ENCODE assay signal across 10 cellular contexts in the genomic region with DNA sequence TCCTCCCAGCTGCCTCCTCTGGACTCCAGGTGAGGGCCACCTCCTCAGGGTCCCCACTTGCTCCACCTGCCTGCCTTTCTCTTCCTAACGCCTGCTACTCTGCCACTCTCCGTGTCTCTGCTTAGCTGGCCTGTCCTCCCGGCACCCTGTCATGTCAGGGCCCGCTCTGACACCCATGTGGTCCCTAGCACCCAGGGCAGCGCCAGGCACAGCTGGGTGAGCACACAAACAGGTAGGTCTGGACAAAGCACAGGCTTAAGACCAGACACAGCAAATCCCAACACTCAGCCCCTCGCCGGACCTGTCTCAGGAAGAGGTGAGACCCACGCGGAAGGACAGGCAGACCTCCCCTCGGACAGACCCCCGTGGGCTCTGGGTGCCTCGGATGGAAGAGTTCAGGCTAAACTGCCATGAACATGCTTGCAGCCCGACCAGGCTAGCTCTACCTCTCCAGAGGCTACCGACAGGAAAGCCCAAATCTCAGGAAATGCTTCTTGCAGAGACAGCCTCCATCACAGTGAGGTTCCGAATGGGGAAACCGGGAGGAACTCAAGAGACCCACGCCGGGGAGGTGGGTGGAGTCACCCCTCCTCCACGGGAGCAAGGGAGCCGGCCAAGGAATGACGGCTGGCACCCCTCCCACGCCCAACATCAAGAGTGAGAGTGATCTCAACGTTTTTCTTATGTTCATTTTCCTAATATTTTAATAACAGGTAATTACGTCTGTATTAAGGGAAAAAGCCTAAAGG. TPM values are rescaled to one million over a fixed set of nuclear protein-coding genes. Genes with fewer than 3 reads are reported as not detected.
DNase-seq lines count a peak whose midpoint lies in the region; ATAC-seq, FAIRE-seq and TF ChIP-seq lines count a peak whose summit lies in the region.
"Had no signal": no experiment of that assay in that cellular context is flagged by ENCODE, and none has a peak within 500 bp of the region (broad histone marks: within the 10 kb centered on the region; RNA-seq: fewer than 3 reads in every experiment).

No MANE protein-coding gene starts in this region.

- ATAC-seq in HepG2 (no peak), HG03135 (IDR thresholded peaks at IDR 0.05; ENCODE audit: unreplicated experiment) (no peak), GM19023 (IDR thresholded peaks at IDR 0.05; ENCODE audit: unreplicated experiment) (no peak)

- TF ChIP-seq RAD21 in HepG2 (CRISPR knock-in tag; IDR thresholded peaks at IDR 0.05), result no peak

- peaks cover 83% of the 10 kb centered on the region for H3K79me2 ChIP-seq in HepG2 (ENCODE audit: insufficient read depth, low read length)

- H3K27me3 Mint-ChIP-seq in T-helper 2 cell treated with Interferon-gamma antibody and Interleukin-4, amounts not matched to agents 5 μg/mL and 100 μg/mL, for 36 hours (ENCODE audit: low read depth), result no peaks in the 10 kb centered on the region

- TF ChIP-seq EP300 in HepG2 (IDR thresholded peaks at IDR 0.05; ENCODE audit: low read depth in 2 of 2, low read length in 2 of 2), result no peak
- no peak for TF ChIP-seq EP300 in HepG2 (CRISPR knock-in tag; IDR thresholded peaks at IDR 0.05; ENCODE audit: borderline replicate concordance)

- peaks cover 6 to 13% of the 10 kb centered on the region in 2 experiments; a peak in 4 of 5 replicates for H3K36me3 ChIP-seq in HepG2 (replicated peaks in 1 of 2; ENCODE audit: control insufficient read depth in 1 of 2, insufficient read depth in 2 of 2, low read length in 2 of 2)
- peaks cover 0 to 23% (median 5%) of the 10 kb centered on the region in 6 donors for H3K36me3 ChIP-seq in spleen

- peaks cover 79% of the 10 kb centered on the region for H4K20me1 ChIP-seq in HepG2 (ENCODE audit: insufficient read depth, low read length)

- in situ Hi-C loops in HepG2 (cut with HindIII; ENCODE audit: extremely low pct_ligation_motif_present, low pct_unique_long_range_greater_than_20kb), result no loop called here

- peaks cover 6% of the 10 kb centered on the region for H3K36me3 Mint-ChIP-seq in T-helper 2 cell treated with Interferon-gamma antibody and Interleukin-4, amounts not matched to agents 5 μg/mL and 100 μg/mL, for 36 hours (ENCODE audit: low read depth)

- H3K4me3 ChIP-seq in coronary artery (peak overlapping the region; percentile 32), HepG2 (replicated peaks in 1 of 3; ENCODE audit: insufficient read depth in 1 of 3, low read depth in 2 of 3, low read length in 3 of 3) (no peak overlapping the region), spleen (peak overlapping the region in 2 of 8 donors; percentile 7 to 42)

- H3K4me2 ChIP-seq in HepG2 (ENCODE audit: low read depth, low read length), result no peak overlapping the region
- H3K4me2 ChIP-seq: SK-N-SH had no signal

- no peak overlapping the region for H3K9ac ChIP-seq in HepG2 (ENCODE audit: insufficient read depth, low read depth, low read length)
- H3K9ac ChIP-seq: SK-N-SH had no signal

- WGBS in HepG2 (ENCODE audit: low lambda C conversion rate), result 93% methylated on average over 18 of the region's 24 CpGs
- 30 to 40% (median 37%) methylated on average over 17 to 24 of the region's 24 CpGs for WGBS in spleen, 5 donors

- no peak overlapping the region for H2AFZ ChIP-seq in HepG2 (ENCODE audit: low read length)

- TF ChIP-seq CTCF in coronary artery (IDR thresholded peaks at IDR 0.05) (no peak), HepG2 (CRISPR knock-in tag; IDR thresholded peaks at IDR 0.05) (no peak), spleen (IDR thresholded peaks at IDR 0.05 in 8 of 11, conservative IDR thresholded peaks at IDR 0.05 in 3 of 11) (no peak)

- DNase-seq in HuH-7.5 (ENCODE audit: low spot score), result peak; percentile 17
- no peak for DNase-seq in coronary artery (ENCODE audit: low spot score)
- DNase-seq in HepG2 (ENCODE audit: low spot score), result no peak
- no peak for DNase-seq in spleen
- DNase-seq in T-helper 2 cell treated with Interferon-gamma antibody and Interleukin-4, amounts not matched to agents 5 μg/mL and 100 μg/mL, for 36 hours (ENCODE audit: low spot score), result no peak
- no peak for DNase-seq in globus pallidus (ENCODE audit: low spot score)
- DNase-seq: DMS53, SK-N-SH had no signal

- H3K4me3 Mint-ChIP-seq in T-helper 2 cell treated with Interferon-gamma antibody and Interleukin-4, amounts not matched to agents 5 μg/mL and 100 μg/mL, for 36 hours, result no peak overlapping the region

- CTCF ChIA-PET in HepG2 (lab: Yijun Ruan, JAX; ENCODE audit: low intra/inter-chr PET ratio, low total read pairs), result no interaction called here

- H3K9me3 Mint-ChIP-seq in T-helper 2 cell treated with Interferon-gamma antibody and Interleukin-4, amounts not matched to agents 5 μg/mL and 100 μg/mL, for 36 hours, result no peaks in the 10 kb centered on the region

- H3K4me1 ChIP-seq in HepG2 (ENCODE audit: insufficient read depth, low read length) (peaks cover 78% of the 10 kb centered on the region), spleen (peaks cover 69 to 94% (median 93%) of the 10 kb centered on the region in 6 donors)

- H3K27ac ChIP-seq in coronary artery (peak overlapping the region in 1 of 2 donors; percentile 9), HepG2 (ENCODE audit: extremely low read length, insufficient read depth, low read length) (peak overlapping the region; percentile 42), spleen (peak overlapping the region in 6 of 8 donors; percentile 20 to 100 (median 94))

- intact Hi-C loops in HepG2 (cut with micrococcal nuclease; ENCODE audit: unreplicated experiment), result no loop called here
- intact Hi-C loops in spleen (cut with DNase I; ENCODE audit: low total_unique reads), result no loop called here

- H3K9me3 ChIP-seq in HepG2 (ENCODE audit: low read length) (no peaks in the 10 kb centered on the region), spleen (no peaks in the 10 kb centered on the region)
- H3K9me3 ChIP-seq: SK-N-SH had no signal

- H3K4me1 Mint-ChIP-seq in T-helper 2 cell treated with Interferon-gamma antibody and Interleukin-4, amounts not matched to agents 5 μg/mL and 100 μg/mL, for 36 hours (ENCODE audit: low read depth), result peaks cover 29% of the 10 kb centered on the region

- no peak for FAIRE-seq in HepG2 (lab: Jason Lieb, UNC)

- no TSS peak for BruUV-seq in HepG2 (replicated peaks; lab: Mats Ljungman, UMichigan)

- no peaks in the 10 kb centered on the region for H3K27me3 ChIP-seq in HepG2 (ENCODE audit: control insufficient read depth in 1 of 2, insufficient read depth in 2 of 2, low read length in 2 of 2)
- no peaks in the 10 kb centered on the region for H3K27me3 ChIP-seq in spleen (replicated peaks in 1 of 7)

- POLR2A ChIA-PET in HepG2 (lab: Yijun Ruan, JAX), result interaction anchor here (1.0 to 3.7 kb wide), 2 partner anchors 34 to 62 kb away, joined by 5 to 55 read pairs; no protein-coding TSS in a partner anchor

- no peak overlapping the region for H3K27ac Mint-ChIP-seq in T-helper 2 cell treated with Interferon-gamma antibody and Interleukin-4, amounts not matched to agents 5 μg/mL and 100 μg/mL, for 36 hours

- TF ChIP-seq POLR2A in HepG2 (IDR thresholded peaks at IDR 0.05; ENCODE audit: insufficient read depth in 1 of 2, low read depth in 2 of 2, low read length in 2 of 2) (no peak), spleen (IDR thresholded peaks at IDR 0.05) (no peak)

RNA-seq across cellular contexts. Expression of a gene that starts 12.5 kb away (rescaled TPM):
- total RNA-seq in HepG2 (2016; rRNA removed; fragmentation: Illumina TruSeq; extraction: Trizol), result 35.6 and 42.8 TPM in 2 replicates
- total RNA-seq in HepG2 (2016; cell fraction: cytosol; rRNA removed; fragmentation: Illumina TruSeq; extraction: Trizol; ENCODE audit: low read depth), result 29.0 and 33.1 TPM in 2 replicates
- 34.7 and 46.1 TPM in 2 replicates for total RNA-seq in HepG2 (2016; cell fraction: insoluble cytoplasmic fraction; rRNA removed; fragmentation: Illumina TruSeq; extraction: Trizol)
- total RNA-seq in HepG2 (2016; cell fraction: membrane; rRNA removed; fragmentation: Illumina TruSeq; extraction: Trizol), result 62.2 and 73.5 TPM in 2 replicates
- 17.6 and 21.2 TPM in 2 replicates for total RNA-seq in HepG2 (2016; cell fraction: nucleus; rRNA removed; fragmentation: Illumina TruSeq; extraction: Trizol)
- 15.1 and 23.1 TPM in 2 replicates for polyA plus RNA-seq in HepG2 (2011; rRNA removed)
- polyA plus RNA-seq in HepG2 (2011; cell fraction: cytosol; rRNA removed), result 9.6 and 21.1 TPM in 2 replicates
- polyA plus RNA-seq in HepG2 (2011; cell fraction: nucleus; rRNA removed), result 24.0 and 30.1 TPM in 2 replicates
- polyA plus RNA-seq in HepG2 (2012), result 20.1 and 21.2 TPM in 2 replicates
- polyA plus RNA-seq in HepG2 (2016; cell fraction: cytosol; fragmentation: Illumina TruSeq; extraction: Trizol; ENCODE audit: low read depth), result 34.6 and 40.9 TPM in 2 replicates
- polyA plus RNA-seq in HepG2 (2016; cell fraction: insoluble cytoplasmic fraction; fragmentation: Illumina TruSeq; extraction: Trizol; ENCODE audit: low read depth), result 47.2 and 47.3 TPM in 2 replicates
- polyA plus RNA-seq in HepG2 (2016; cell fraction: membrane; fragmentation: Illumina TruSeq; extraction: Trizol; ENCODE audit: low read depth), result 55.5 and 74.3 TPM in 2 replicates
- polyA plus RNA-seq in HepG2 (2016; cell fraction: nucleus; fragmentation: Illumina TruSeq; extraction: Trizol; ENCODE audit: insufficient read depth, low read depth), result 38.1 and 41.9 TPM in 2 replicates
- polyA minus RNA-seq in HepG2 (2011; rRNA and poly(A)+ RNA removed; ENCODE audit: low replicate concordance), result 11.1 and 37.8 TPM in 2 replicates
- 24.6 and 29.7 TPM in 2 replicates for polyA minus RNA-seq in HepG2 (2011; cell fraction: cytosol; rRNA and poly(A)+ RNA removed)
- polyA minus RNA-seq in HepG2 (2011; cell fraction: nucleus; rRNA and poly(A)+ RNA removed), result 9.8 and 11.8 TPM in 2 replicates
- total RNA-seq in spleen, result 10 to 100 TPM; 18.0 to 53.8 (median 42.8) TPM
- polyA plus RNA-seq in spleen, result 10 to 100 TPM; 16.6 to 39.0 (median 21.1) TPM

RNA-seq across cellular contexts. Expression of a gene that starts 32.5 kb away (rescaled TPM):
- 24.4 and 30.3 TPM in 2 replicates for total RNA-seq in HepG2 (2016; rRNA removed; fragmentation: Illumina TruSeq; extraction: Trizol)
- 8.7 and 10.7 TPM in 2 replicates for total RNA-seq in HepG2 (2016; cell fraction: cytosol; rRNA removed; fragmentation: Illumina TruSeq; extraction: Trizol; ENCODE audit: low read depth)
- total RNA-seq in HepG2 (2016; cell fraction: insoluble cytoplasmic fraction; rRNA removed; fragmentation: Illumina TruSeq; extraction: Trizol), result 24.3 and 28.9 TPM in 2 replicates
- total RNA-seq in HepG2 (2016; cell fraction: membrane; rRNA removed; fragmentation: Illumina TruSeq; extraction: Trizol), result 18.5 and 19.0 TPM in 2 replicates
- 16.6 and 20.8 TPM in 2 replicates for total RNA-seq in HepG2 (2016; cell fraction: nucleus; rRNA removed; fragmentation: Illumina TruSeq; extraction: Trizol)
- 27.4 and 34.2 TPM in 2 replicates for polyA plus RNA-seq in HepG2 (2011; rRNA removed)
- 26.3 and 39.4 TPM in 2 replicates for polyA plus RNA-seq in HepG2 (2011; cell fraction: cytosol; rRNA removed)
- polyA plus RNA-seq in HepG2 (2011; cell fraction: nucleus; rRNA removed), result 141 and 147 TPM in 2 replicates
- polyA plus RNA-seq in HepG2 (2012), result 31.4 and 36.8 TPM in 2 replicates
- polyA plus RNA-seq in HepG2 (2016; cell fraction: cytosol; fragmentation: Illumina TruSeq; extraction: Trizol; ENCODE audit: low read depth), result 9.9 and 10.2 TPM in 2 replicates
- polyA plus RNA-seq in HepG2 (2016; cell fraction: insoluble cytoplasmic fraction; fragmentation: Illumina TruSeq; extraction: Trizol; ENCODE audit: low read depth), result 35.6 and 37.8 TPM in 2 replicates
- polyA plus RNA-seq in HepG2 (2016; cell fraction: membrane; fragmentation: Illumina TruSeq; extraction: Trizol; ENCODE audit: low read depth), result 15.1 and 15.7 TPM in 2 replicates
- 59.4 and 67.1 TPM in 2 replicates for polyA plus RNA-seq in HepG2 (2016; cell fraction: nucleus; fragmentation: Illumina TruSeq; extraction: Trizol; ENCODE audit: insufficient read depth, low read depth)
- 7.0 and 28.3 TPM in 2 replicates for polyA minus RNA-seq in HepG2 (2011; rRNA and poly(A)+ RNA removed; ENCODE audit: low replicate concordance)
- polyA minus RNA-seq in HepG2 (2011; cell fraction: cytosol; rRNA and poly(A)+ RNA removed), result 15.8 and 20.3 TPM in 2 replicates
- 11.1 and 17.4 TPM in 2 replicates for polyA minus RNA-seq in HepG2 (2011; cell fraction: nucleus; rRNA and poly(A)+ RNA removed)
- total RNA-seq in spleen, result 10 to 100 TPM; 17.0 to 27.9 (median 23.1) TPM
- polyA plus RNA-seq in spleen, result 10 to 100 TPM; 17.0 to 35.1 (median 22.6) TPM
